In genomic region chr6:31799781-31800180, GRCh38 we compare ENCODE assay signal across 20 cellular contexts.
"Had no signal": no experiment of that assay in that cellular context is flagged by ENCODE, and none has a peak within 500 bp of the region (broad histone marks: within the 10 kb centered on the region; RNA-seq: fewer than 3 reads in every experiment).

No MANE protein-coding gene starts in this region.

- H3K27ac Mint-ChIP-seq: activated CD8-positive, alpha-beta T cell treated with anti-CD3 and anti-CD28 coated beads, Interleukin-2, amount 10 ng/mL, durations not matched to agents 7 days and 5 days; activated naive CD8-positive, alpha-beta T cell; dendritic cell treated with granulocyte-macrophage colony-stimulating factor and Interleukin-4, amounts not matched to agents 40 ng/mL and 50 ng/mL, for 4 days; natural killer cell treated with Interleukin-12 subunit alpha and Interleukin-12 subunit beta and Interleukin-15 and Interleukin-18, amount 100 ng/mL, for 72 hours; progenitor cell of endocrine pancreas; T-cell; T-helper 2 cell treated with Interferon-gamma antibody and Interleukin-4, amounts not matched to agents 5 μg/mL and 100 μg/mL, for 36 hours had no signal

- ATAC-seq: activated CD4-positive, CD25-positive, alpha-beta regulatory T cell treated with anti-CD3 and anti-CD28 coated beads, Interleukin-2, amount 50 U/mL, for 24 hours; activated CD8-positive, alpha-beta T cell treated with anti-CD3 and anti-CD28 coated beads, Interleukin-2, amount 10 ng/mL, durations not matched to agents 7 days and 5 days; foreskin keratinocyte; natural killer cell treated with Interleukin-12 subunit alpha and Interleukin-12 subunit beta and Interleukin-15 and Interleukin-18, amount 100 ng/mL, for 72 hours; T-cell; upper lobe of right lung had no signal

- H3K27me3 ChIP-seq: adrenal gland, foreskin keratinocyte, upper lobe of right lung had no signal

- H3K4me1 ChIP-seq: foreskin keratinocyte had no signal

- H3K27ac ChIP-seq: adrenal gland, foreskin keratinocyte, upper lobe of right lung, VCaP had no signal

- H3K4me3 Mint-ChIP-seq: activated CD4-positive, alpha-beta T cell treated with anti-CD3 and anti-CD28 coated beads, Interleukin-2, amount 10 ng/mL, durations not matched to agents 7 days and 5 days; activated CD8-positive, alpha-beta T cell treated with anti-CD3 and anti-CD28 coated beads, Interleukin-2, amount 10 ng/mL, durations not matched to agents 7 days and 5 days; activated naive CD8-positive, alpha-beta T cell; dendritic cell treated with granulocyte-macrophage colony-stimulating factor and Interleukin-4, amounts not matched to agents 40 ng/mL and 50 ng/mL, for 4 days; natural killer cell treated with Interleukin-12 subunit alpha and Interleukin-12 subunit beta and Interleukin-15 and Interleukin-18, amount 100 ng/mL, for 72 hours; T-cell; T-helper 2 cell treated with Interferon-gamma antibody and Interleukin-4, amounts not matched to agents 5 μg/mL and 100 μg/mL, for 36 hours had no signal

- H3K4me3 ChIP-seq: adrenal gland, lung, upper lobe of right lung had no signal

- H3K9me3 Mint-ChIP-seq: activated CD4-positive, alpha-beta T cell treated with anti-CD3 and anti-CD28 coated beads, Interleukin-2, amount 10 ng/mL, durations not matched to agents 7 days and 5 days; dendritic cell treated with granulocyte-macrophage colony-stimulating factor and Interleukin-4, amounts not matched to agents 40 ng/mL and 50 ng/mL, for 4 days; natural killer cell treated with Interleukin-12 subunit alpha and Interleukin-12 subunit beta and Interleukin-15 and Interleukin-18, amount 100 ng/mL, for 72 hours; T-cell; T-helper 2 cell treated with Interferon-gamma antibody and Interleukin-4, amounts not matched to agents 5 μg/mL and 100 μg/mL, for 36 hours had no signal

- H3K9me3 ChIP-seq: adrenal gland, upper lobe of right lung had no signal

- DNase-seq: activated CD4-positive, alpha-beta T cell treated with anti-CD3 and anti-CD28 coated beads, Interleukin-2, amount 10 ng/mL, durations not matched to agents 7 days and 5 days; activated CD8-positive, alpha-beta T cell treated with anti-CD3 and anti-CD28 coated beads, Interleukin-2, amount 10 ng/mL, durations not matched to agents 7 days and 5 days; activated gamma-delta T cell treated with Interleukin-2 at 50 U/mL for 16 hours; activated T-cell treated with anti-CD3 and anti-CD28 coated beads, Interleukin-2, amount 50 U/mL, for 1 hour; adrenal gland; effector CD4-positive, alpha-beta T cell; foreskin keratinocyte; kidney; stimulated activated CD4-positive, alpha-beta T cell treated with anti-CD3 and anti-CD28 coated beads, Interleukin-4, amount 100 ng/mL, for 24 hours; stimulated activated naive CD4-positive, alpha-beta T cell treated with Interleukin-2 at 50 U/mL for 16 hours; T-cell; upper lobe of right lung had no signal

- H3K27me3 Mint-ChIP-seq: activated CD4-positive, alpha-beta T cell treated with anti-CD3 and anti-CD28 coated beads, Interleukin-2, amount 10 ng/mL, durations not matched to agents 7 days and 5 days; activated naive CD8-positive, alpha-beta T cell; dendritic cell treated with granulocyte-macrophage colony-stimulating factor and Interleukin-4, amounts not matched to agents 40 ng/mL and 50 ng/mL, for 4 days; natural killer cell treated with Interleukin-12 subunit alpha and Interleukin-12 subunit beta and Interleukin-15 and Interleukin-18, amount 100 ng/mL, for 72 hours; progenitor cell of endocrine pancreas; T-cell had no signal

- H3K36me3 Mint-ChIP-seq: natural killer cell treated with Interleukin-12 subunit alpha and Interleukin-12 subunit beta and Interleukin-15 and Interleukin-18, amount 100 ng/mL, for 72 hours had no signal
